In genomic region chr9:35882265-35882848, GRCh38 we compare ENCODE assay signal across 8 cellular contexts. TPM values are rescaled to one million over a fixed set of nuclear protein-coding genes. Genes with fewer than 3 reads are reported as not detected.
DNase-seq lines count a peak whose midpoint lies in the region; TF ChIP-seq lines count a peak whose summit lies in the region.

No MANE protein-coding gene starts in this region.

- H3K4ac ChIP-seq in neuronal stem cell (ENCODE audit: low read length): no peak overlapping the region

- H3K14ac ChIP-seq in neuronal stem cell (ENCODE audit: low read length): no peak overlapping the region

- H3K9me3 Mint-ChIP-seq in Caco-2 (ENCODE audit: unreplicated experiment): peaks cover 4% of the 10 kb centered on the region

- POLR2A ChIA-PET in Caco-2 (lab: Charles Lee): interaction anchor here (0.5 to 0.8 kb wide), 2 partner anchors 56 to 92 kb away, joined by 4 to 5 read pairs; no protein-coding TSS in a partner anchor

- H2BK12ac ChIP-seq in neuronal stem cell (ENCODE audit: low read length): no peak overlapping the region

- intact Hi-C loops in Caco-2 (cut with micrococcal nuclease; ENCODE audit: unreplicated experiment): loop anchor here (1.0 to 5.0 kb wide), 3 partner anchors 56 to 235 kb away; no protein-coding TSS in a partner anchor

- no peak overlapping the region for H2BK15ac ChIP-seq in neuronal stem cell (ENCODE audit: low read length)

- H3K27me3 ChIP-seq in Caco-2 (replicated peaks; ENCODE audit: control insufficient read depth, insufficient read depth, low read length) (no peaks in the 10 kb centered on the region), KMS-11 (ENCODE audit: insufficient read depth, low read depth) (no peaks in the 10 kb centered on the region; the same call in 1 of the 2 replicates), Peyer's patch (no peaks in the 10 kb centered on the region), neuronal stem cell (ENCODE audit: control insufficient read depth in 3 of 3, insufficient read depth in 3 of 3, low read depth in 1 of 3, low read length in 3 of 3) (peaks cover 0 to 12% (median 0%) of the 10 kb centered on the region in 3 experiments)

- H3K79me2 ChIP-seq in KMS-11 (ENCODE audit: insufficient read depth, low read depth): no peaks in the 10 kb centered on the region

- no peak for TF ChIP-seq POLR2A in Peyer's patch (IDR thresholded peaks at IDR 0.05)

- H3K23ac ChIP-seq in neuronal stem cell (ENCODE audit: low read depth, low read length, poor library complexity): no peak overlapping the region

- no peak overlapping the region for H3K4me3 Mint-ChIP-seq in Caco-2 (ENCODE audit: unreplicated experiment)

- no peaks in the 10 kb centered on the region for H3K36me3 ChIP-seq in Caco-2 (ENCODE audit: control insufficient read depth, insufficient read depth, low read length)
- H3K36me3 ChIP-seq in KMS-11 (ENCODE audit: insufficient read depth): no peaks in the 10 kb centered on the region
- no peaks in the 10 kb centered on the region for H3K36me3 ChIP-seq in Peyer's patch
- H3K36me3 ChIP-seq in neuronal stem cell (replicated peaks in 1 of 2; ENCODE audit: control insufficient read depth in 2 of 2, insufficient read depth in 2 of 2, low read length in 2 of 2): no peaks in the 10 kb centered on the region

- no TSS peak for BruUV-seq in Caco-2 (replicated peaks; lab: Mats Ljungman, UMichigan)

- H2BK120ac ChIP-seq in neuronal stem cell (ENCODE audit: low read depth, low read length): no peak overlapping the region

- no peak overlapping the region for H3K4me3 ChIP-seq in Caco-2 (ENCODE audit: low read depth, low read length)
- H3K4me3 ChIP-seq in KMS-11 (IDR thresholded peaks at IDR 0.05; ENCODE audit: insufficient read depth, low read depth, low read length): no peak overlapping the region
- no peak overlapping the region for H3K4me3 ChIP-seq in Peyer's patch
- no peak overlapping the region for H3K4me3 ChIP-seq in fibroblast of pulmonary artery (replicated peaks; ENCODE audit: low read depth, low read length)
- H3K4me3 ChIP-seq in neuronal stem cell (ENCODE audit: low read length in 2 of 2): no peak overlapping the region

- H3K4me1 ChIP-seq in Caco-2: no peaks in the 10 kb centered on the region
- H3K4me1 ChIP-seq in KMS-11 (ENCODE audit: low read depth, poor library complexity, severe bottlenecking): no peaks in the 10 kb centered on the region
- H3K4me1 ChIP-seq in Peyer's patch: no peaks in the 10 kb centered on the region
- H3K4me1 ChIP-seq in neuronal stem cell (ENCODE audit: control insufficient read depth in 2 of 2, insufficient read depth in 1 of 2, low read depth in 1 of 2, low read length in 2 of 2): no peaks in the 10 kb centered on the region

- H3K4me1 Mint-ChIP-seq in Caco-2 (ENCODE audit: low read depth, unreplicated experiment): no peaks in the 10 kb centered on the region

- H4K91ac ChIP-seq in neuronal stem cell (ENCODE audit: low read depth, low read length, poor library complexity): no peak overlapping the region

- H3K27ac ChIP-seq in KMS-11 (no peak overlapping the region), Peyer's patch (no peak overlapping the region), neuronal stem cell (replicated peaks; ENCODE audit: low read length) (no peak overlapping the region)

- peak; percentile 93 to 97 for TF ChIP-seq CTCF in Caco-2 (IDR thresholded peaks at IDR 0.05; ENCODE audit: insufficient read depth in 1 of 2, low read depth in 1 of 2, low read length in 1 of 2, severe bottlenecking in 1 of 2, unreplicated experiment in 1 of 2)
- peak; percentile 98 for TF ChIP-seq CTCF in KMS-11 (conservative IDR thresholded peaks at IDR 0.05; ENCODE audit: low read depth, low read length)
- peak; percentile 72 to 95 (median 91) for TF ChIP-seq CTCF in Peyer's patch (IDR thresholded peaks at IDR 0.05)
- TF ChIP-seq CTCF in fibroblast of pulmonary artery (IDR thresholded peaks at IDR 0.05; ENCODE audit: low read length, missing control alignments): peak; percentile 100

- no peak overlapping the region for H4K8ac ChIP-seq in neuronal stem cell (ENCODE audit: low read depth, low read length)

- H3K79me1 ChIP-seq in neuronal stem cell (ENCODE audit: low read depth, low read length): no peaks in the 10 kb centered on the region

- no peaks in the 10 kb centered on the region for H3K36me3 Mint-ChIP-seq in Caco-2 (ENCODE audit: insufficient read depth, unreplicated experiment)

- no peaks in the 10 kb centered on the region for H4K20me1 ChIP-seq in KMS-11 (ENCODE audit: insufficient read depth)

- H2AFZ ChIP-seq in KMS-11 (ENCODE audit: low read depth) (no peak overlapping the region), neuronal stem cell (ENCODE audit: low read length) (no peak overlapping the region)

- H3K4me2 ChIP-seq in KMS-11: no peak overlapping the region
- H3K4me2 ChIP-seq in neuronal stem cell (ENCODE audit: insufficient read depth, low read length, poor library complexity, severe bottlenecking): no peak overlapping the region

- peaks cover 4% of the 10 kb centered on the region for H3K27me3 Mint-ChIP-seq in Caco-2 (ENCODE audit: insufficient read depth, unreplicated experiment)

- H2AK5ac ChIP-seq in neuronal stem cell (ENCODE audit: low read depth, low read length): no peak overlapping the region

- no peak overlapping the region for H3K27ac Mint-ChIP-seq in Caco-2 (ENCODE audit: unreplicated experiment)

- no peak overlapping the region for H3K18ac ChIP-seq in neuronal stem cell (ENCODE audit: low read length)

- no peaks in the 10 kb centered on the region for H3K9me3 ChIP-seq in Caco-2
- no peaks in the 10 kb centered on the region for H3K9me3 ChIP-seq in Peyer's patch
- no peaks in the 10 kb centered on the region for H3K9me3 ChIP-seq in neuronal stem cell (replicated peaks in 1 of 2; ENCODE audit: control insufficient read depth in 2 of 2, insufficient read depth in 1 of 2, low read depth in 1 of 2, low read length in 2 of 2)

- CTCF ChIA-PET in Caco-2 (lab: Charles Lee): interaction anchor here (0.7 to 3.0 kb wide), 22 partner anchors 9 to 308 kb away, joined by 3 to 95 read pairs (median 4); partner anchors contain the start of genes CLTA, FAM221B, HINT2 and OR13J1

- WGBS in neuronal stem cell (ENCODE audit: extremely low coverage in 2 of 2, insufficient read length in 2 of 2, insufficient replicate concordance in 1 of 2), 2 donors: no CpG with 5 or more reads among the region's 4 CpGs

- peak; percentile 76 to 86 for DNase-seq in Caco-2
- peak; percentile 82 to 95 (median 89) for DNase-seq in Peyer's patch
- DNase-seq in activated T-helper 1 cell treated with Interleukin-2 at 50 U/mL for 16 hours (ENCODE audit: low read depth): peak; percentile 64
- peak; percentile 79 for DNase-seq in fibroblast of pulmonary artery (ENCODE audit: low read depth)
- peak; percentile 79 for DNase-seq in neuronal stem cell (ENCODE audit: low spot score)
- peak; percentile 60 for DNase-seq in stromal cell of bone marrow (ENCODE audit: low read depth)
- DNase-seq in GDM1 (lab: John Stamatoyannopoulos, UW): no peak

- H2BK5ac ChIP-seq in neuronal stem cell (ENCODE audit: low read length): no peak overlapping the region

- no peak overlapping the region for H3K9ac ChIP-seq in KMS-11
- H3K9ac ChIP-seq in neuronal stem cell (ENCODE audit: low read depth, low read length, poor library complexity): no peak overlapping the region

RNA-seq across cellular contexts. Expression of gene OR13J1, which starts 12.2 kb away (rescaled TPM):
- total RNA-seq in Caco-2 (2022) (not detected in 2 replicates), Peyer's patch (not detected)
- not detected for polyA plus RNA-seq in neuronal stem cell (2013, experiment 1 of 2)
- polyA plus RNA-seq in neuronal stem cell (2013, experiment 2 of 2): not detected

RNA-seq across cellular contexts. Expression of gene HRCT1, which starts 23.6 kb away (rescaled TPM):
- not detected in 2 replicates for total RNA-seq in Caco-2 (2022)
- 10 to 100 TPM in 3 of 4 donors, 1 to 10 TPM in 1; 9.1 to 32.6 (median 17.2) TPM for total RNA-seq in Peyer's patch
- polyA plus RNA-seq in neuronal stem cell (2013, experiment 1 of 2): 0.04 TPM
- 0.08 TPM for polyA plus RNA-seq in neuronal stem cell (2013, experiment 2 of 2)

RNA-seq across cellular contexts. Expression of gene SPAAR, which starts 26.9 kb away (rescaled TPM):
- total RNA-seq in Caco-2 (2022) (not detected in 2 replicates), Peyer's patch (10 to 100 TPM in 1 of 4 donors, under 1 TPM in 1, not detected in 2; 0.88 to 17.3 TPM)
- 0.11 TPM for polyA plus RNA-seq in neuronal stem cell (2013, experiment 1 of 2)
- polyA plus RNA-seq in neuronal stem cell (2013, experiment 2 of 2): 0.15 TPM

RNA-seq across cellular contexts. Expression of gene TMEM8B, which starts 53.3 kb away (rescaled TPM):
- total RNA-seq in Caco-2 (2022): 4.8 and 4.9 TPM in 2 replicates
- 10 to 100 TPM in 1 of 4 donors, 1 to 10 TPM in 3; 6.0 to 11.6 (median 8.1) TPM for total RNA-seq in Peyer's patch
- 32.8 TPM for polyA plus RNA-seq in neuronal stem cell (2013, experiment 1 of 2)
- polyA plus RNA-seq in neuronal stem cell (2013, experiment 2 of 2): 35.8 TPM

RNA-seq across cellular contexts. Expression of gene FAM221B, which starts 53.8 kb away (rescaled TPM):
- total RNA-seq in Caco-2 (2022) (not detected in 2 replicates), Peyer's patch (not detected)
- 0.13 TPM for polyA plus RNA-seq in neuronal stem cell (2013, experiment 1 of 2)
- 0.10 TPM for polyA plus RNA-seq in neuronal stem cell (2013, experiment 2 of 2)

Comparison
In these comparisons a context has a peak if more than half of its experiments do, and no peak if none do; other contexts are left out.
1. RNA of gene HRCT1, which starts 23.6 kb away (total RNA-seq): 9.1 to 32.6 TPM in Peyer's patch; not detected in Caco-2; every median in the first group is over 10 times any median in the second.
2. Peak in every context shown above with its lines, with median percentiles within 50 percentile points of each other: CTCF ChIP-seq.